Comparison of ENCODE assay signal across 16 cellular contexts in the genomic region with DNA sequence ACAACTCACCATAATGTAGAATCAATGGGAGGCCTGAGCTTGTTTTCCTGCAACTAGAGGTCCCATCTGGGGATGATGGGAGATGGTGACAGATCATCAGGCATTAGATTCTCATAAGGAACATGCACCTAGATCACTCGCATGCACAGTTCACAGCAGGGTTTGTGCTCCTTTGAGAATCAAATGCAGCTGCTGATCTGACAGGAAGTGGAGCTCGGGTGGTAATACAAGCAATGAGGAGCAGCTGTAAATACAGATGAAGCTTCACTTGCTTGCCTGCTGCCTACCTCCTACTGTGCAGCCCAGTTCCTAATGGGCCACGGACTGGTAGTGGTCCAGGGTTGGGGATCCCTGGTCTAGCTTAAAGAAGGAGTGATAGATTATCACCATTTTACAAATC. TPM values are rescaled to one million over a fixed set of nuclear protein-coding genes. Genes with fewer than 3 reads are reported as not detected.
A peak's percentile ranks its signal among the peaks of the same experiment; 100 is the strongest.
DNase-seq lines count a peak whose midpoint lies in the region; ATAC-seq, FAIRE-seq and TF ChIP-seq lines count a peak whose summit lies in the region.
"Had no signal": no experiment of that assay in that cellular context is flagged by ENCODE, and none has a peak within 500 bp of the region (broad histone marks: within the 10 kb centered on the region; RNA-seq: fewer than 3 reads in every experiment).

No MANE protein-coding gene starts in this region.

- peaks cover 24% of the 10 kb centered on the region for H3K36me3 Mint-ChIP-seq in HFFc6 (ENCODE audit: low read depth)
- peaks cover 32% of the 10 kb centered on the region for H3K36me3 Mint-ChIP-seq in activated T-helper 2 cell treated with anti-CD3 and anti-CD28 coated beads, Interferon-gamma antibody, Interleukin-2, Interleukin-4, amounts not matched to agents 10 μg/mL and 5 μg/mL and 100 μg/mL, durations not matched to agents 14 hours and 24 hours and 36 hours (ENCODE audit: low read depth)
- H3K36me3 Mint-ChIP-seq in memory B cell: peaks cover 27% of the 10 kb centered on the region

- ATAC-seq in memory B cell (ENCODE audit: low read depth) (peak; percentile 27), HG03139 (IDR thresholded peaks at IDR 0.05; ENCODE audit: unreplicated experiment) (no peak), aorta (ENCODE audit: low FRiP score) (no peak)

- no peaks in the 10 kb centered on the region for H3K36me3 ChIP-seq in aorta (ENCODE audit: control insufficient read depth in 1 of 2, insufficient read depth in 2 of 2, low read length in 1 of 2)
- H3K36me3 ChIP-seq: thoracic aorta had no signal

- no peaks in the 10 kb centered on the region for H3K9me3 ChIP-seq in aorta (ENCODE audit: control insufficient read depth, low read length)
- H3K9me3 ChIP-seq: thoracic aorta had no signal

- H3K4me1 Mint-ChIP-seq in HFFc6 (ENCODE audit: low read depth) (peaks cover 8% of the 10 kb centered on the region), memory B cell (peaks cover 26% of the 10 kb centered on the region)
- H3K4me1 Mint-ChIP-seq in activated T-helper 2 cell treated with anti-CD3 and anti-CD28 coated beads, Interferon-gamma antibody, Interleukin-2, Interleukin-4, amounts not matched to agents 10 μg/mL and 5 μg/mL and 100 μg/mL, durations not matched to agents 14 hours and 24 hours and 36 hours (ENCODE audit: low read depth): peaks cover 21% of the 10 kb centered on the region

- H3K27me3 ChIP-seq in aorta (ENCODE audit: control insufficient read depth in 1 of 2, insufficient read depth in 2 of 2, low read length in 1 of 2): no peaks in the 10 kb centered on the region

- H3K27ac Mint-ChIP-seq in HFFc6 (peak overlapping the region; percentile 21; the same call in 1 of the 2 replicates), memory B cell (no peak overlapping the region)
- H3K27ac Mint-ChIP-seq in activated T-helper 2 cell treated with anti-CD3 and anti-CD28 coated beads, Interferon-gamma antibody, Interleukin-2, Interleukin-4, amounts not matched to agents 10 μg/mL and 5 μg/mL and 100 μg/mL, durations not matched to agents 14 hours and 24 hours and 36 hours: peak overlapping the region; percentile 19

- FAIRE-seq in urothelium cell line (lab: Jason Lieb, UNC): no peak
- FAIRE-seq: keratinocyte had no signal

- H3K9me3 Mint-ChIP-seq in HFFc6 (no peaks in the 10 kb centered on the region), memory B cell (no peaks in the 10 kb centered on the region)
- peaks cover 5% of the 10 kb centered on the region for H3K9me3 Mint-ChIP-seq in activated T-helper 2 cell treated with anti-CD3 and anti-CD28 coated beads, Interferon-gamma antibody, Interleukin-2, Interleukin-4, amounts not matched to agents 10 μg/mL and 5 μg/mL and 100 μg/mL, durations not matched to agents 14 hours and 24 hours and 36 hours

- H3K4me1 ChIP-seq in aorta (ENCODE audit: control insufficient read depth in 1 of 2, insufficient read depth in 2 of 2, low read length in 2 of 2): peaks cover 2% of the 10 kb centered on the region in 2 donors

- H3K27ac ChIP-seq in aorta (ENCODE audit: low read depth in 1 of 2, low read length in 2 of 2): no peak overlapping the region
- H3K27ac ChIP-seq: thoracic aorta had no signal

- H3K4me3 Mint-ChIP-seq in HFFc6: no peak overlapping the region
- no peak overlapping the region for H3K4me3 Mint-ChIP-seq in activated T-helper 2 cell treated with anti-CD3 and anti-CD28 coated beads, Interferon-gamma antibody, Interleukin-2, Interleukin-4, amounts not matched to agents 10 μg/mL and 5 μg/mL and 100 μg/mL, durations not matched to agents 14 hours and 24 hours and 36 hours (ENCODE audit: low read depth)
- H3K4me3 Mint-ChIP-seq in memory B cell: no peak overlapping the region

- DNase-seq in DMS53 (lab: John Stamatoyannopoulos, UW) (peak; percentile 48), HFFc6 (no peak), memory B cell (ENCODE audit: low spot score in 2 of 2) (no peak), urothelium cell line (ENCODE audit: low spot score) (no peak), aorta (no peak)
- no peak for DNase-seq in activated T-helper 2 cell treated with anti-CD3 and anti-CD28 coated beads, Interferon-gamma antibody, Interleukin-2, Interleukin-4, amounts not matched to agents 10 μg/mL and 5 μg/mL and 100 μg/mL, durations not matched to agents 14 hours and 24 hours and 36 hours (ENCODE audit: low spot score)
- DNase-seq: activated CD4-positive, alpha-beta T cell treated with anti-CD3 and anti-CD28 coated beads for 4 hours; activated T-cell treated with anti-CD3 and anti-CD28 coated beads, Interleukin-2, amount 50 U/mL, for 1 hour; amygdala; C1 segment of cervical spinal cord; head of caudate nucleus; NCI-H1105 treated with DMSO at 0.1 percent for 48 hours; SHP77 had no signal

- intact Hi-C loops in activated T-helper 2 cell treated with anti-CD3 and anti-CD28 coated beads, Interferon-gamma antibody, Interleukin-2, Interleukin-4, amounts not matched to agents 10 μg/mL and 5 μg/mL and 100 μg/mL, durations not matched to agents 14 hours and 24 hours and 36 hours (cut with micrococcal nuclease): no loop called here
- intact Hi-C loops in aorta (cut with DNase I): no loop called here

- TF ChIP-seq CTCF in HFFc6 (IDR thresholded peaks at IDR 0.05): no peak

- H3K27me3 Mint-ChIP-seq in HFFc6 (ENCODE audit: insufficient read depth) (no peaks in the 10 kb centered on the region; the same call in 1 of the 2 replicates), memory B cell (no peaks in the 10 kb centered on the region)
- H3K27me3 Mint-ChIP-seq in activated T-helper 2 cell treated with anti-CD3 and anti-CD28 coated beads, Interferon-gamma antibody, Interleukin-2, Interleukin-4, amounts not matched to agents 10 μg/mL and 5 μg/mL and 100 μg/mL, durations not matched to agents 14 hours and 24 hours and 36 hours (ENCODE audit: low read depth): no peaks in the 10 kb centered on the region

- 75 to 91% methylated on average over 3 of the region's 3 CpGs for WGBS in aorta, 2 donors

- no peak overlapping the region for H3K4me3 ChIP-seq in aorta (ENCODE audit: low read length in 2 of 2)
- H3K4me3 ChIP-seq: thoracic aorta had no signal

RNA-seq across cellular contexts. Expression of gene KPNA3, which starts 33.0 kb away (rescaled TPM):
- total RNA-seq in HFFc6 (2021; fragmentation: NEBNext Ultra II Directional; extraction: Animal tissue kit (Norgen Biotek cat#: 25700)): 10 to 100 TPM; 57.2 to 74.4 (median 65.6) TPM
- 46.1 and 49.0 TPM in 2 replicates for total RNA-seq in activated T-helper 2 cell treated with anti-CD3 and anti-CD28 coated beads, Interferon-gamma antibody, Interleukin-2, Interleukin-4, amounts not matched to agents 10 μg/mL and 5 μg/mL and 100 μg/mL, durations not matched to agents 14 hours and 24 hours and 36 hours
- total RNA-seq in aorta: 10 to 100 TPM; 29.3 to 29.9 TPM
- 10 to 100 TPM; 11.6 to 22.7 TPM for polyA plus RNA-seq in aorta
